ENCODE assay signal across 11 cellular contexts in the genomic region with DNA sequence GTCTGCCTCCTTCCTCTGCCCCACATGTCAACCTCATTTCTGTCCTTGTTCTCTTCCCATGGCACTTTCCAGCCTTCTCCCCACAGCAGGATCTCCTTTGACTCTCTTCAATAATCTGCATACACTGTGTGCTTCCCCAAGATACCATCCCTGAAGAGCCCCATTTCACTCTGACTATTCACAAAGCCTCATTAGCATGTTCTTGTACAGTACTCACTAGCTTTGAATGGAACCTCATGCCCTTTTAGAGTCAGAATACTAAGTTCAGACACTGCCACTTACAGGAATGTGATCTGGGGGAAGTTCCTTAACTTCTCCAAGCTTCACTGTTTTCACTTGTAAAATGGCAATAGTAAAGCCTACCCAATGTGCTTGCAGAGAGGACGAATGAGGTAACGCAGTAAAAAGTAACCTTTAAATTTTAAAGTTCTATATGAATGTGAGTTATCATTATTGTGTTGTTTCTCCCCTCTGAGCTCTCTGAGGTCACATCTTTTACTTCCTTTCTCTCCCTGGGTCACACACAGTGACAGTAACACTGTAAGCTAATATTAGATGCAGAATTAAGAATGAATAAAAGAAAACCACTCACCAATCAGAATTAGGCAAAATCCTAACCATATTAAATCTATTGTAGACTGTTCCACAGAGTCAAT.
DNase-seq lines count a peak whose midpoint lies in the region; ATAC-seq, FAIRE-seq and TF ChIP-seq lines count a peak whose summit lies in the region.
"Had no signal": no experiment of that assay in that cellular context is flagged by ENCODE, and none has a peak within 500 bp of the region (broad histone marks: within the 10 kb centered on the region; RNA-seq: fewer than 3 reads in every experiment).

No MANE protein-coding gene starts in this region.

- CTCF ChIA-PET in endothelial cell of umbilical vein (lab: Charles Lee): interaction anchor here (1.0 to 1.7 kb wide), 5 partner anchors 13 to 101 kb away, joined by 3 to 4 read pairs (median 3); a partner anchor contains a TSS

- no peak overlapping the region for H3K4me3 ChIP-seq in endothelial cell of umbilical vein (replicated peaks in 1 of 3; ENCODE audit: insufficient read depth in 1 of 3, low read depth in 1 of 3, low read length in 3 of 3)
- H3K4me3 ChIP-seq: lower lobe of right lung, stomach had no signal

- no peak for TF ChIP-seq CTCF in endothelial cell of umbilical vein (IDR thresholded peaks at IDR 0.05; ENCODE audit: extremely low read depth in 1 of 2, insufficient read depth in 1 of 2, low read depth in 1 of 2, low read length in 2 of 2)

- H3K27me3 ChIP-seq in endothelial cell of umbilical vein (ENCODE audit: control insufficient read depth in 2 of 2, insufficient read depth in 2 of 2, low read length in 2 of 2): no peaks in the 10 kb centered on the region

- no peaks in the 10 kb centered on the region for H4K20me1 ChIP-seq in endothelial cell of umbilical vein (replicated peaks; ENCODE audit: control insufficient read depth, extremely low read depth, insufficient read depth, low read length)

- dilution Hi-C loops in endothelial cell of umbilical vein (cut with MboI; ENCODE audit: extremely low pct_ligation_motif_present, low sequenced_read_pairs): no loop called here

- H3K4me1 ChIP-seq in endothelial cell of umbilical vein (ENCODE audit: control insufficient read depth, extremely low read depth, insufficient read depth, low read length): peaks cover 42% of the 10 kb centered on the region
- H3K4me1 ChIP-seq: stomach had no signal

- H3K4me2 ChIP-seq in endothelial cell of umbilical vein (ENCODE audit: insufficient read depth, low read length): peak overlapping the region; percentile 64

- intact Hi-C loops in endothelial cell of umbilical vein (cut with micrococcal nuclease): loop anchor here (1.0 to 10.0 kb wide), 2 partner anchors 101 to 218 kb away; no protein-coding TSS in a partner anchor

- H3K79me2 ChIP-seq in endothelial cell of umbilical vein (ENCODE audit: control insufficient read depth, insufficient read depth, low read length): no peaks in the 10 kb centered on the region

- peak; percentile 74 for FAIRE-seq in endothelial cell of umbilical vein (lab: Jason Lieb, UNC)

- H3K27ac ChIP-seq in endothelial cell of umbilical vein (ENCODE audit: insufficient read depth, low read depth, low read length): peak overlapping the region; percentile 77
- H3K27ac ChIP-seq: lower lobe of right lung, stomach had no signal

- no peak overlapping the region for H2AFZ ChIP-seq in endothelial cell of umbilical vein (ENCODE audit: low read depth, low read length)

- TF ChIP-seq POLR2A in endothelial cell of umbilical vein (IDR thresholded peaks at IDR 0.05; ENCODE audit: low read depth, low read length): no peak

- no peaks in the 10 kb centered on the region for H3K9me1 ChIP-seq in endothelial cell of umbilical vein (replicated peaks; ENCODE audit: control insufficient read depth, extremely low read depth, insufficient read depth, low read length)

- BruUV-seq in endothelial cell of umbilical vein (replicated peaks; lab: Mats Ljungman, UMichigan): no TSS peak

- ATAC-seq in GM19463 (IDR thresholded peaks at IDR 0.05; ENCODE audit: unreplicated experiment): peak; percentile 62
- peak; percentile 37 for ATAC-seq in HG03469 (IDR thresholded peaks at IDR 0.05; ENCODE audit: unreplicated experiment)

- no peaks in the 10 kb centered on the region for H3K9me3 ChIP-seq in endothelial cell of umbilical vein (replicated peaks; ENCODE audit: control insufficient read depth, insufficient read depth, low read length)
- H3K9me3 ChIP-seq: lower lobe of right lung, stomach had no signal

- no peaks in the 10 kb centered on the region for H3K36me3 ChIP-seq in endothelial cell of umbilical vein (ENCODE audit: control insufficient read depth in 2 of 2, extremely low read depth in 1 of 2, insufficient read depth in 2 of 2, low read length in 2 of 2)
- H3K36me3 ChIP-seq: lower lobe of right lung, stomach had no signal

- no peak overlapping the region for H3K9ac ChIP-seq in endothelial cell of umbilical vein (replicated peaks; ENCODE audit: extremely low read depth, insufficient read depth, low read length)

- POLR2A ChIA-PET in endothelial cell of umbilical vein (lab: Charles Lee): interaction anchor here (0.6 to 1.7 kb wide), 2 partner anchors 10 to 23 kb away, joined by 4 to 6 read pairs; no protein-coding TSS in a partner anchor

- peak; percentile 55 for DNase-seq in CD1c-positive myeloid dendritic cell (ENCODE audit: extremely low spot score)
- peak; percentile 16 for DNase-seq in endothelial cell of umbilical vein (ENCODE audit: low read depth, low spot score)
- no peak for DNase-seq in germinal center (ENCODE audit: low spot score)
- no peak for DNase-seq in GM19238 (ENCODE audit: insufficient read length, low spot score)
- no peak for DNase-seq in HK-2 (ENCODE audit: unreplicated experiment)
- DNase-seq in NCI-H226: no peak
- DNase-seq: lower lobe of right lung, NCI-H1417, stomach had no signal

TF ChIP-seq in endothelial cell of umbilical vein, 7 proteins besides CTCF, POLR2A, EP300 and RAD21:
- no peak for TF ChIP-seq EZH2 (IDR thresholded peaks at IDR 0.05; ENCODE audit: borderline replicate concordance, low read depth, low read length, severe bottlenecking)
- TF ChIP-seq POLR2AphosphoS5 (IDR thresholded peaks at IDR 0.05; ENCODE audit: insufficient read depth, low read depth, low read length): no peak
- TF ChIP-seq, protein P1, sequence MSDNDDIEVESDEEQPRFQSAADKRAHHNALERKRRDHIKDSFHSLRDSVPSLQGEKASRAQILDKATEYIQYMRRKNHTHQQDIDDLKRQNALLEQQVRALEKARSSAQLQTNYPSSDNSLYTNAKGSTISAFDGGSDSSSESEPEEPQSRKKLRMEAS (IDR thresholded peaks at IDR 0.05; ENCODE audit: insufficient read depth, insufficient read length): no peak
- TF ChIP-seq FOS (IDR thresholded peaks at IDR 0.05; ENCODE audit: borderline replicate concordance, insufficient read depth, low read length): no peak
- no peak for TF ChIP-seq GATA2 (IDR thresholded peaks at IDR 0.05; ENCODE audit: insufficient read depth, insufficient read length, low read depth, low read length)
- TF ChIP-seq JUN (IDR thresholded peaks at IDR 0.05; ENCODE audit: borderline replicate concordance, insufficient read depth, insufficient read length, low read depth): no peak
- no peak for TF ChIP-seq MYC (IDR thresholded peaks at IDR 0.05; ENCODE audit: low read depth, low read length)

Comparison
In these comparisons a context has a peak if more than half of its experiments do, and no peak if none do; other contexts are left out.
1. DNase-seq: peak in CD1c-positive myeloid dendritic cell (single experiment) and endothelial cell of umbilical vein (single experiment); none in germinal center (single experiment), GM19238 (single experiment), HK-2 (single experiment) and NCI-H226 (single experiment).